In genomic region chr9:124881138-124881743, GRCh38 we compare ENCODE assay signal across 1 cellular context.
TF ChIP-seq lines count a peak whose summit lies in the region.

No MANE protein-coding gene starts in this region.

TF ChIP-seq in K562, 482 proteins besides CTCF, POLR2A, EP300 and RAD21:
- TF ChIP-seq POLR2G (IDR thresholded peaks at IDR 0.05; ENCODE audit: low read depth, low read length) (peak; percentile 16; the same call in 1 of the 2 replicates), BCLAF1 (IDR thresholded peaks at IDR 0.05; ENCODE audit: borderline replicate concordance in 1 of 2, control insufficient read depth in 1 of 2, low read depth in 2 of 2, low read length in 1 of 2) (no peak)
